In the genomic region with DNA sequence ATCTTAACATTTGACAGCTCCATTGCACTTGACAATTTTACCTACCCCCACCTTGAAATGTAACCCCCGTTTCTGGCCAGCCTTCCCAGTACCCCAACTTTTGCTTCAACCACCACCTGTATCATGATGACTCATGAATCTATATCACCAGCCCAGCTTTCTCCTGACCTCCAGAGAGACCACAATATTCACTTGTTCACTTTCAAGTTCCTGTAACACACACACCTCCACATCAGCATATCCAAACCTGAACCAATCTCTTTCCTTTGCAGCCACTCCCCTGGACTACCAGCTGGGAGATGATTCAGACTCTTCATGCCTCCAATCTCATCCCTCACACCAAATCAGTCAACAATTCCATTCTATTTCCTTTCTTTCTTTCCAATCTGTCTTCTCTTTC, we compare ENCODE assay signal across 18 cellular contexts. TPM values are rescaled to one million over a fixed set of nuclear protein-coding genes. Genes with fewer than 3 reads are reported as not detected.
A peak's percentile ranks its signal among the peaks of the same experiment; 100 is the strongest.
DNase-seq lines count a peak whose midpoint lies in the region; ATAC-seq, FAIRE-seq and TF ChIP-seq lines count a peak whose summit lies in the region.
"Had no signal": no experiment of that assay in that cellular context is flagged by ENCODE, and none has a peak within 500 bp of the region (broad histone marks: within the 10 kb centered on the region; RNA-seq: fewer than 3 reads in every experiment).

No MANE protein-coding gene starts in this region.

- H3K27me3 Mint-ChIP-seq in T-cell (no peaks in the 10 kb centered on the region), endothelial cell (ENCODE audit: unreplicated experiment) (no peaks in the 10 kb centered on the region)

- POLR2A ChIA-PET in T-cell (lab: Charles Lee): no interaction called here

- in situ Hi-C loops in GM13977 (cut with MboI; ENCODE audit: low pct_unique_long_range_greater_than_20kb, low sequenced_read_pairs, unreplicated experiment): no loop called here

- DNase-seq in stimulated activated CD4-positive, alpha-beta T cell treated with anti-CD3 and anti-CD28 coated beads, Interleukin-15, amount 100 ng/mL, for 24 hours: peak; percentile 32
- no peak for DNase-seq in stimulated activated CD4-positive, alpha-beta T cell treated with anti-CD3 and anti-CD28 coated beads, Interleukin-4, amount 100 ng/mL, for 1 hour
- DNase-seq in T-cell: no peak
- no peak for DNase-seq in endothelial cell (ENCODE audit: low spot score)
- no peak for DNase-seq in GM13977 (ENCODE audit: low spot score)
- DNase-seq in NCI-H2081 treated with DMSO at 0.1 percent for 48 hours (lab: John Stamatoyannopoulos, UW): no peak
- no peak for DNase-seq in D721Med (ENCODE audit: insufficient read length, low spot score)
- DNase-seq in Ammon's horn (ENCODE audit: low spot score): no peak
- DNase-seq: AML-193, dermis blood vessel endothelial cell, H9, hypothalamus, left colon, NCI-H1048, pancreas, stomach had no signal

- H3K4me3 Mint-ChIP-seq in T-cell (no peak overlapping the region), endothelial cell (ENCODE audit: unreplicated experiment) (peak overlapping the region; percentile 0)
- H3K4me3 Mint-ChIP-seq: H9 had no signal

- H3K9me3 Mint-ChIP-seq in T-cell (no peaks in the 10 kb centered on the region), endothelial cell (ENCODE audit: unreplicated experiment) (no peaks in the 10 kb centered on the region)
- H3K9me3 Mint-ChIP-seq: H9 had no signal

- FAIRE-seq in D721Med (lab: Jason Lieb, UNC): no peak
- FAIRE-seq: HepG2, pancreas, urothelium cell line had no signal

- TF ChIP-seq CTCF in endothelial cell (IDR thresholded peaks at IDR 0.05; ENCODE audit: unreplicated experiment): no peak
- TF ChIP-seq CTCF in GM13977 (IDR thresholded peaks at IDR 0.05; ENCODE audit: extremely low read depth, insufficient read depth, missing control alignments): no peak
- no peak for TF ChIP-seq CTCF in D721Med (IDR thresholded peaks at IDR 0.05; ENCODE audit: insufficient read depth, missing control alignments)

- H3K36me3 Mint-ChIP-seq in T-cell: peaks cover 69% of the 10 kb centered on the region
- H3K36me3 Mint-ChIP-seq in endothelial cell (ENCODE audit: low read depth, unreplicated experiment): peaks cover 48% of the 10 kb centered on the region

- H3K27ac Mint-ChIP-seq in T-cell: peak overlapping the region; percentile 7 to 29
- no peak overlapping the region for H3K27ac Mint-ChIP-seq in endothelial cell (ENCODE audit: unreplicated experiment)

- H3K4me1 Mint-ChIP-seq in T-cell (peaks cover 46 to 54% (median 51%) of the 10 kb centered on the region in 3 donors), endothelial cell (ENCODE audit: unreplicated experiment) (peaks cover 11% of the 10 kb centered on the region)
- H3K4me1 Mint-ChIP-seq: H9 had no signal

- CTCF ChIA-PET in T-cell (lab: Charles Lee): no interaction called here

- no peak for ATAC-seq in T-cell (replicated peaks in 1 of 4)
- ATAC-seq: HepG2, left colon, pancreas had no signal

RNA-seq across cellular contexts. Expression of a gene that starts 8.0 kb away (rescaled TPM):
- 10 to 100 TPM; 42.7 to 55.4 (median 45.9) TPM for total RNA-seq in T-cell
- 38.1 TPM for total RNA-seq in endothelial cell (ENCODE audit: unreplicated experiment)

RNA-seq across cellular contexts. Expression of a gene that starts 8.2 kb away (rescaled TPM):
- 1 to 10 TPM; 3.5 to 8.8 (median 5.2) TPM for total RNA-seq in T-cell
- 27.8 TPM for total RNA-seq in endothelial cell (ENCODE audit: unreplicated experiment)

RNA-seq across cellular contexts. Expression of a gene that starts 40.7 kb away (rescaled TPM):
- total RNA-seq in T-cell: 10 to 100 TPM; 27.8 to 33.7 (median 28.8) TPM
- total RNA-seq in endothelial cell (ENCODE audit: unreplicated experiment): 20.9 TPM

RNA-seq across cellular contexts. Expression of a gene that starts 41.7 kb away (rescaled TPM):
- total RNA-seq in T-cell (100 to 1,000 TPM; 124 to 172 (median 160) TPM), endothelial cell (ENCODE audit: unreplicated experiment) (65.4 TPM)
